In genomic region chr17:15261818-15262290, GRCh38 we compare ENCODE assay signal across 8 cellular contexts. TPM values are rescaled to one million over a fixed set of nuclear protein-coding genes. Genes with fewer than 3 reads are reported as not detected.
A peak's percentile ranks its signal among the peaks of the same experiment; 100 is the strongest.
DNase-seq lines count a peak whose midpoint lies in the region; ATAC-seq and TF ChIP-seq lines count a peak whose summit lies in the region.

No MANE protein-coding gene starts in this region.

- peaks cover 0 to 14% (median 0%) of the 10 kb centered on the region in 11 experiments; a peak in 2 of 22 replicates for H3K36me3 ChIP-seq in BLaER1 treated with 17β-estradiol and CSF1 and Interleukin-3, amounts not matched to agents 10 nM and 100 nM

- no peak for ATAC-seq in GM18858 (IDR thresholded peaks at IDR 0.05; ENCODE audit: unreplicated experiment)

- peaks cover 26 to 45% (median 40%) of the 10 kb centered on the region in 10 experiments for H3K4me1 ChIP-seq in BLaER1 treated with 17β-estradiol and CSF1 and Interleukin-3, amounts not matched to agents 10 nM and 100 nM

- peak; percentile 38 for DNase-seq in SW480 (ENCODE audit: low spot score)
- DNase-seq in glomerular visceral epithelial cell (ENCODE audit: extremely low spot score) = peak; percentile 6
- no peak for DNase-seq in osteocyte (ENCODE audit: extremely low spot score, unreplicated experiment)
- no peak for DNase-seq in T-helper 1 cell
- DNase-seq in activated CD4-positive, alpha-beta memory T cell treated with anti-CD3 and anti-CD28 coated beads, Interleukin-2, amount 10 ng/mL, durations not matched to agents 7 days and 5 days = no peak
- no peak for DNase-seq in T-helper 2 cell

- no peak for TF ChIP-seq CTCF in osteocyte (IDR thresholded peaks at IDR 0.05)

- no peak overlapping the region for H3K9ac ChIP-seq in BLaER1 treated with 17β-estradiol and CSF1 and Interleukin-3, amounts not matched to agents 10 nM and 100 nM

- peak overlapping the region in 4 of 10 experiments; percentile 56 to 73 (median 65); a peak in 6 of 20 replicates for H3K4me3 ChIP-seq in BLaER1 treated with 17β-estradiol and CSF1 and Interleukin-3, amounts not matched to agents 10 nM and 100 nM

- no peaks in the 10 kb centered on the region for H3K27me3 Mint-ChIP-seq in osteocyte (ENCODE audit: unreplicated experiment)
- H3K27me3 Mint-ChIP-seq in activated CD4-positive, alpha-beta memory T cell treated with anti-CD3 and anti-CD28 coated beads, Interleukin-2, amount 10 ng/mL, durations not matched to agents 7 days and 5 days = peaks cover 66% of the 10 kb centered on the region

- H3K27ac Mint-ChIP-seq in osteocyte (ENCODE audit: unreplicated experiment) = peak overlapping the region; percentile 95
- no peak overlapping the region for H3K27ac Mint-ChIP-seq in activated CD4-positive, alpha-beta memory T cell treated with anti-CD3 and anti-CD28 coated beads, Interleukin-2, amount 10 ng/mL, durations not matched to agents 7 days and 5 days

- CTCF ChIA-PET in activated CD4-positive, alpha-beta memory T cell treated with anti-CD3 and anti-CD28 coated beads, Interleukin-2, amount 10 ng/mL, durations not matched to agents 7 days and 5 days (lab: Charles Lee) = no interaction called here

- H4K20me1 ChIP-seq in BLaER1 treated with 17β-estradiol and CSF1 and Interleukin-3, amounts not matched to agents 10 nM and 100 nM = no peaks in the 10 kb centered on the region; a peak in 1 of 22 replicates

- H3K36me3 Mint-ChIP-seq in osteocyte (ENCODE audit: unreplicated experiment) = peaks cover 20% of the 10 kb centered on the region
- no peaks in the 10 kb centered on the region for H3K36me3 Mint-ChIP-seq in activated CD4-positive, alpha-beta memory T cell treated with anti-CD3 and anti-CD28 coated beads, Interleukin-2, amount 10 ng/mL, durations not matched to agents 7 days and 5 days (ENCODE audit: low read depth)

- H3K4me3 Mint-ChIP-seq in osteocyte (ENCODE audit: unreplicated experiment) = peak overlapping the region; percentile 99
- no peak overlapping the region for H3K4me3 Mint-ChIP-seq in activated CD4-positive, alpha-beta memory T cell treated with anti-CD3 and anti-CD28 coated beads, Interleukin-2, amount 10 ng/mL, durations not matched to agents 7 days and 5 days

- peaks cover 60% of the 10 kb centered on the region for H3K4me1 Mint-ChIP-seq in osteocyte (ENCODE audit: unreplicated experiment)
- H3K4me1 Mint-ChIP-seq in activated CD4-positive, alpha-beta memory T cell treated with anti-CD3 and anti-CD28 coated beads, Interleukin-2, amount 10 ng/mL, durations not matched to agents 7 days and 5 days = peaks cover 26% of the 10 kb centered on the region

- H3K27me3 ChIP-seq in BLaER1 treated with 17β-estradiol and CSF1 and Interleukin-3, amounts not matched to agents 10 nM and 100 nM = peaks cover 26 to 54% (median 35%) of the 10 kb centered on the region in 11 experiments

- POLR2A ChIA-PET in activated CD4-positive, alpha-beta memory T cell treated with anti-CD3 and anti-CD28 coated beads, Interleukin-2, amount 10 ng/mL, durations not matched to agents 7 days and 5 days (lab: Charles Lee) = no interaction called here

- H3K9me3 ChIP-seq in BLaER1 treated with 17β-estradiol and CSF1 and Interleukin-3, amounts not matched to agents 10 nM and 100 nM (replicated peaks in 1 of 11) = peaks cover 0 to 7% (median 0%) of the 10 kb centered on the region in 11 experiments; a peak in 2 of 22 replicates

- H3K9me3 Mint-ChIP-seq in osteocyte (ENCODE audit: unreplicated experiment) = no peaks in the 10 kb centered on the region
- H3K9me3 Mint-ChIP-seq in activated CD4-positive, alpha-beta memory T cell treated with anti-CD3 and anti-CD28 coated beads, Interleukin-2, amount 10 ng/mL, durations not matched to agents 7 days and 5 days = no peaks in the 10 kb centered on the region

- peak overlapping the region in 9 of 11 experiments; percentile 75 to 97 (median 92); a peak in 12 of 22 replicates for H3K4me2 ChIP-seq in BLaER1 treated with 17β-estradiol and CSF1 and Interleukin-3, amounts not matched to agents 10 nM and 100 nM

- H3K27ac ChIP-seq in BLaER1 treated with 17β-estradiol and CSF1 and Interleukin-3, amounts not matched to agents 10 nM and 100 nM = no peak overlapping the region

RNA-seq across cellular contexts. Expression of gene PMP22, which starts 3.3 kb away (rescaled TPM):
- total RNA-seq in osteocyte = 188 and 204 TPM in 2 replicates
- total RNA-seq in activated CD4-positive, alpha-beta memory T cell treated with anti-CD3 and anti-CD28 coated beads, Interleukin-2, amount 10 ng/mL, durations not matched to agents 7 days and 5 days = not detected

Comparison
In these comparisons a context has a peak if more than half of its experiments do, and no peak if none do; other contexts are left out.
1. DNase-seq: peak in SW480 (single experiment) and glomerular visceral epithelial cell (single experiment); none in osteocyte (single experiment), T-helper 1 cell (0 of 5), activated CD4-positive, alpha-beta memory T cell treated with anti-CD3 and anti-CD28 coated beads, Interleukin-2, amount 10 ng/mL, durations not matched to agents 7 days and 5 days (single experiment) and T-helper 2 cell (0 of 5).
2. RNA of gene PMP22, which starts 3.3 kb away (total RNA-seq): 188 to 204 TPM in osteocyte; not detected in activated CD4-positive, alpha-beta memory T cell treated with anti-CD3 and anti-CD28 coated beads, Interleukin-2, amount 10 ng/mL, durations not matched to agents 7 days and 5 days; every median in the first group is over 100 times any median in the second.